1 cellular context compared by ENCODE assay signal in the genomic region with DNA sequence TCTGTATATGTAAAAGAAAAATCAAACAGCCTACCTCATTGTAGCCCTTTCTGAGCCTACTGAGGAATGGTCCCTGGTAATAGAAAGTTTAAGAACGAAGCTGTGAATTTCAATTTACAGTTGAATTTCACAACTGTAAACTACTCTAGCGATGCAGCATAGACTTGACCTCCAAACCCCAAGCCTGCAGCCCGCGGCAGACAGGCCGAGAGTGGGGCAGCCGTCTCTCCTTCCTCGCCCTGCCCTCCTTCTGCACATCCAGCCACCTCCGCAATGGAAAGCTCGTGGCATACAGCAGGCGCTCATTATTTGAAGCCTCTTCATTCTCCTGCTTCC.
TF ChIP-seq lines count a peak whose summit lies in the region.

No MANE protein-coding gene starts in this region.

TF ChIP-seq in K562, 482 proteins besides CTCF, POLR2A, EP300 and RAD21:
- TF ChIP-seq RBM34 (IDR thresholded peaks at IDR 0.05; ENCODE audit: borderline replicate concordance, insufficient read depth, low read length) (no peak), ZKSCAN8 (CRISPR knock-in tag; IDR thresholded peaks at IDR 0.05) (0 out of 2 replicates have a peak, but pooled peaks have one; percentile 28)
